ENCODE assay signal across 20 cellular contexts in the genomic region with DNA sequence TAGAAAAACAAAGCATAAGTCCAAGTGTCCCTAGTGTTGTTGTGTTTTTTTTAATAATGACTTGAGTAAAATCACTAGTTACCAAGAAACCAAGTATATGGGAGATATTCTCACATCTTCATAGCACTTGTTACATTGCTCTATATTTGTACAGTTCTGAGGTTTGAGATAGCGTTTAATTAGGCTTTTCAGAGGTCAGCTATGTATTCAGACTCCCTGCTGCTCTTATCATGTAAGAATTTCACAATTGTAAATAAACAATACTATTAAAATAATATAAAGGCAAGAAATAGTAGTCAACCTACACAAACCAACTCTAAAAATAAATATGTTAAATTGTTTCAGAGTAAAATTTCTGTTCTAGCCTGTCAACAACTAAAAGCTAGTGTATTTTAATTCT.
A peak's percentile ranks its signal among the peaks of the same experiment; 100 is the strongest.
DNase-seq lines count a peak whose midpoint lies in the region; ATAC-seq, FAIRE-seq and TF ChIP-seq lines count a peak whose summit lies in the region.
"Had no signal": no experiment of that assay in that cellular context is flagged by ENCODE, and none has a peak within 500 bp of the region (broad histone marks: within the 10 kb centered on the region; RNA-seq: fewer than 3 reads in every experiment).

No MANE protein-coding gene starts in this region.

- no peaks in the 10 kb centered on the region for H3K27me3 Mint-ChIP-seq in natural killer cell (ENCODE audit: low read depth in 2 of 2)
- H3K27me3 Mint-ChIP-seq: B cell; CD4-positive, alpha-beta T cell had no signal

- H3K4me3 Mint-ChIP-seq in stimulated activated effector memory CD8-positive, alpha-beta T cell treated with anti-CD3 and anti-CD28 coated beads, Interleukin-12 subunit alpha, Interleukin-12 subunit beta, amount 100 ng/mL, for 72 hours, result no peak overlapping the region
- H3K4me3 Mint-ChIP-seq in natural killer cell, result no peak overlapping the region
- H3K4me3 Mint-ChIP-seq: B cell; CD4-positive, alpha-beta T cell; CD8-positive, alpha-beta T cell had no signal

- intact Hi-C loops in natural killer cell (cut with micrococcal nuclease), result no loop called here

- no peak for ATAC-seq in stimulated activated effector memory CD8-positive, alpha-beta T cell treated with anti-CD3 and anti-CD28 coated beads, Interleukin-12 subunit alpha, Interleukin-12 subunit beta, amount 100 ng/mL, for 72 hours
- ATAC-seq in natural killer cell, result no peak
- ATAC-seq: A549; CD8-positive, alpha-beta T cell had no signal

- no peak overlapping the region for H3K27ac Mint-ChIP-seq in stimulated activated effector memory CD8-positive, alpha-beta T cell treated with anti-CD3 and anti-CD28 coated beads, Interleukin-12 subunit alpha, Interleukin-12 subunit beta, amount 100 ng/mL, for 72 hours
- H3K27ac Mint-ChIP-seq in natural killer cell, result no peak overlapping the region
- H3K27ac Mint-ChIP-seq: B cell; CD4-positive, alpha-beta T cell; CD8-positive, alpha-beta T cell had no signal

- peaks cover 9% of the 10 kb centered on the region for H3K9me3 Mint-ChIP-seq in stimulated activated effector memory CD8-positive, alpha-beta T cell treated with anti-CD3 and anti-CD28 coated beads, Interleukin-12 subunit alpha, Interleukin-12 subunit beta, amount 100 ng/mL, for 72 hours
- peaks cover 8 to 16% of the 10 kb centered on the region in 2 donors for H3K9me3 Mint-ChIP-seq in natural killer cell
- H3K9me3 Mint-ChIP-seq: CD4-positive, alpha-beta T cell had no signal

- H3K4me1 Mint-ChIP-seq in stimulated activated effector memory CD8-positive, alpha-beta T cell treated with anti-CD3 and anti-CD28 coated beads, Interleukin-12 subunit alpha, Interleukin-12 subunit beta, amount 100 ng/mL, for 72 hours, result no peaks in the 10 kb centered on the region
- H3K4me1 Mint-ChIP-seq in natural killer cell, result no peaks in the 10 kb centered on the region
- H3K4me1 Mint-ChIP-seq: B cell had no signal

- no peak for TF ChIP-seq CTCF in natural killer cell (IDR thresholded peaks at IDR 0.05)

- DNase-seq in NCI-H748 (lab: John Stamatoyannopoulos, UW; ENCODE audit: unreplicated experiment) (peak; percentile 12), NCI-H748 treated with DMSO at 0.1 percent for 48 hours (lab: John Stamatoyannopoulos, UW) (no peak), NCI-H146 (lab: John Stamatoyannopoulos, UW) (peak; percentile 44), OCI-M1 (lab: John Stamatoyannopoulos, UW) (peak; percentile 50), urothelium cell line (ENCODE audit: low spot score) (no peak), natural killer cell (no peak)
- DNase-seq in stimulated activated effector memory CD8-positive, alpha-beta T cell treated with anti-CD3 and anti-CD28 coated beads, Interleukin-12 subunit alpha, Interleukin-12 subunit beta, amount 100 ng/mL, for 72 hours (ENCODE audit: low spot score in 2 of 2), result no peak
- DNase-seq: AML-193; Caco-2; Calu3; CD4-positive, alpha-beta T cell; CD8-positive, alpha-beta T cell; DMS79 treated with DMSO at 0.1 percent for 48 hours; GF-D8 had no signal

- no peaks in the 10 kb centered on the region for H3K36me3 Mint-ChIP-seq in stimulated activated effector memory CD8-positive, alpha-beta T cell treated with anti-CD3 and anti-CD28 coated beads, Interleukin-12 subunit alpha, Interleukin-12 subunit beta, amount 100 ng/mL, for 72 hours
- no peaks in the 10 kb centered on the region for H3K36me3 Mint-ChIP-seq in natural killer cell
- H3K36me3 Mint-ChIP-seq: CD8-positive, alpha-beta T cell had no signal

- FAIRE-seq in urothelium cell line (lab: Jason Lieb, UNC), result no peak
- FAIRE-seq: A549, D721Med, G401.6, GM12891, GM19239 had no signal

Comparison
In these comparisons a context has a peak if more than half of its experiments do, and no peak if none do; other contexts are left out.
1. DNase-seq: peak in NCI-H748 (single experiment), NCI-H146 (single experiment) and OCI-M1 (single experiment); none in NCI-H748 treated with DMSO at 0.1 percent for 48 hours (single experiment), urothelium cell line (single experiment), stimulated activated effector memory CD8-positive, alpha-beta T cell treated with anti-CD3 and anti-CD28 coated beads, Interleukin-12 subunit alpha, Interleukin-12 subunit beta, amount 100 ng/mL, for 72 hours (0 of 2) and natural killer cell (single experiment).